1 cellular context compared by ENCODE assay signal in genomic region chr12:49105504-49106120, GRCh38.
TF ChIP-seq lines count a peak whose summit lies in the region.

No MANE protein-coding gene starts in this region.

TF ChIP-seq in IMR-90, 13 proteins besides CTCF, POLR2A, EP300 and RAD21:
- TF ChIP-seq MAZ (IDR thresholded peaks at IDR 0.05; ENCODE audit: borderline replicate concordance, low read depth, low read length) (no peak), CEBPB (IDR thresholded peaks at IDR 0.05; ENCODE audit: low read depth, low read length) (peak; percentile 81)
